ENCODE assay signal across 1 cellular context in the genomic region with DNA sequence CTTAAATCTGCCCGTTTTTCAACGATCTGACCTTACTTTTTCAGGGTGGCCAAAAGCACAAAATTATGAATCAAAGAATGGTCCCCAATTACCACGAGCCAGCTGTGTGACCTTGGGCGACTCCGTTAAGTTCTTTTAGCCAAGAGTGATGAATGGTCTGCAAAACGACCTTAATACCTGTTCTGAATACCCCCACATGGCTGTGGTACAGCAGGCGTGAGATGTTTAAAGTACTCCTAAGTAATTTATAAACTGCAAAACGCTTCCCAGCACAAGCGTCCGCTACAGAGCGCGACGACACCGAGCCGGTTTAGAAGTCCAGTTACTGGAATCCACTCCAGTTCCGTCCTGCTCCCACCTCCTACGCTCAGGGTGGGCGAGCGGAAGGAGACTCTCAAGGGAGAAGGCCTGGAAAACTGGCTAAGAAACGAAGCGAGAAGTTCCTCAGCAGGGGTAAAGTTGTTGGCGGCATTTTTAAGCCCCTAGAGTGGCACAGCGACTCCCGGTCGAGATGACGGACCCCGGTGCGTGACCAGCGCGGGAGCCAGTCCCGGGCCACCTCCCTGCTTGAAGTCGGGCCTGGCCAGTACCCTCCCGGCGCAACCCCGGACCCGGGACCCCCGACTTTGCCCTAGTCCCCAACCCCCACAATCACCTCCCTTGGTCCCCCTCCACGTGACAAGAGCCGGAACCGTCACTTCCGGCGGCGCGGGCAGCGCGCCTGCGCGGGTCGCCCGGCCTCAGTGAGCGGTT.
TF ChIP-seq lines count a peak whose summit lies in the region.

No MANE protein-coding gene starts in this region.

TF ChIP-seq in K562, 482 proteins besides CTCF, POLR2A, EP300 and RAD21 (continued from another document and continues in another):
- TF ChIP-seq, protein P1, sequence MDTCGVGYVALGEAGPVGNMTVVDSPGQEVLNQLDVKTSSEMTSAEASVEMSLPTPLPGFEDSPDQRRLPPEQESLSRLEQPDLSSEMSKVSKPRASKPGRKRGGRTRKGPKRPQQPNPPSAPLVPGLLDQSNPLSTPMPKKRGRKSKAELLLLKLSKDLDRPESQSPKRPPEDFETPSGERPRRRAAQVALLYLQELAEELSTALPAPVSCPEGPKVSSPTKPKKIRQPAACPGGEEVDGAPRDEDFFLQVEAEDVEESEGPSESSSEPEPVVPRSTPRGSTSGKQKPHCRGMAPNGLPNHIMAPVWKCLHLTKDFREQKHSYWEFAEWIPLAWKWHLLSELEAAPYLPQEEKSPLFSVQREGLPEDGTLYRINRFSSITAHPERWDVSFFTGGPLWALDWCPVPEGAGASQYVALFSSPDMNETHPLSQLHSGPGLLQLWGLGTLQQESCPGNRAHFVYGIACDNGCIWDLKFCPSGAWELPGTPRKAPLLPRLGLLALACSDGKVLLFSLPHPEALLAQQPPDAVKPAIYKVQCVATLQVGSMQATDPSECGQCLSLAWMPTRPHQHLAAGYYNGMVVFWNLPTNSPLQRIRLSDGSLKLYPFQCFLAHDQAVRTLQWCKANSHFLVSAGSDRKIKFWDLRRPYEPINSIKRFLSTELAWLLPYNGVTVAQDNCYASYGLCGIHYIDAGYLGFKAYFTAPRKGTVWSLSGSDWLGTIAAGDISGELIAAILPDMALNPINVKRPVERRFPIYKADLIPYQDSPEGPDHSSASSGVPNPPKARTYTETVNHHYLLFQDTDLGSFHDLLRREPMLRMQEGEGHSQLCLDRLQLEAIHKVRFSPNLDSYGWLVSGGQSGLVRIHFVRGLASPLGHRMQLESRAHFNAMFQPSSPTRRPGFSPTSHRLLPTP (IDR thresholded peaks at IDR 0.05; ENCODE audit: borderline replicate concordance, extremely low read depth, insufficient read length) = no peak
- TF ChIP-seq, protein P2, sequence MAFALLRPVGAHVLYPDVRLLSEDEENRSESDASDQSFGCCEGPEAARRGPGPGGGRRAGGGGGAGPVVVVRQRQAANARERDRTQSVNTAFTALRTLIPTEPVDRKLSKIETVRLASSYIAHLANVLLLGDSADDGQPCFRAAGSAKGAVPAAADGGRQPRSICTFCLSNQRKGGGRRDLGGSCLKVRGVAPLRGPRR (CRISPR knock-in tag; IDR thresholded peaks at IDR 0.05) = no peak
- TF ChIP-seq, protein P3, sequence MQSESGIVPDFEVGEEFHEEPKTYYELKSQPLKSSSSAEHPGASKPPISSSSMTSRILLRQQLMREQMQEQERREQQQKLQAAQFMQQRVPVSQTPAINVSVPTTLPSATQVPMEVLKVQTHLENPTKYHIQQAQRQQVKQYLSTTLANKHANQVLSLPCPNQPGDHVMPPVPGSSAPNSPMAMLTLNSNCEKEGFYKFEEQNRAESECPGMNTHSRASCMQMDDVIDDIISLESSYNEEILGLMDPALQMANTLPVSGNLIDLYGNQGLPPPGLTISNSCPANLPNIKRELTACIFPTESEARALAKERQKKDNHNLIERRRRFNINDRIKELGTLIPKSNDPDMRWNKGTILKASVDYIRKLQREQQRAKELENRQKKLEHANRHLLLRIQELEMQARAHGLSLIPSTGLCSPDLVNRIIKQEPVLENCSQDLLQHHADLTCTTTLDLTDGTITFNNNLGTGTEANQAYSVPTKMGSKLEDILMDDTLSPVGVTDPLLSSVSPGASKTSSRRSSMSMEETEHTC (IDR thresholded peaks at IDR 0.05) = 0 out of 2 replicates have a peak, but pooled peaks have one; percentile 48
- TF ChIP-seq, protein P4, sequence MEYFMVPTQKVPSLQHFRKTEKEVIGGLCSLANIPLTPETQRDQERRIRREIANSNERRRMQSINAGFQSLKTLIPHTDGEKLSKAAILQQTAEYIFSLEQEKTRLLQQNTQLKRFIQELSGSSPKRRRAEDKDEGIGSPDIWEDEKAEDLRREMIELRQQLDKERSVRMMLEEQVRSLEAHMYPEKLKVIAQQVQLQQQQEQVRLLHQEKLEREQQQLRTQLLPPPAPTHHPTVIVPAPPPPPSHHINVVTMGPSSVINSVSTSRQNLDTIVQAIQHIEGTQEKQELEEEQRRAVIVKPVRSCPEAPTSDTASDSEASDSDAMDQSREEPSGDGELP (CRISPR knock-in tag; IDR thresholded peaks at IDR 0.05; ENCODE audit: borderline replicate concordance) = peak; percentile 58; the same call in 1 of the 2 replicates
- peak; percentile 53 for TF ChIP-seq POLR2B (IDR thresholded peaks at IDR 0.05; ENCODE audit: low read depth, partially characterized antibody)
- 0 out of 2 replicates have a peak, but pooled peaks have one; percentile 43 for TF ChIP-seq CXXC5 (CRISPR knock-in tag; IDR thresholded peaks at IDR 0.05)
- TF ChIP-seq JUND (IDR thresholded peaks at IDR 0.05; ENCODE audit: borderline replicate concordance, low read depth, low read length) = peak; percentile 28; the same call in 1 of the 2 replicates
- TF ChIP-seq JUND (tag; IDR thresholded peaks at IDR 0.05; ENCODE audit: borderline replicate concordance, low read depth, low read length) = no peak
- 0 out of 2 replicates have a peak, but pooled peaks have one; percentile 65 for TF ChIP-seq POLR2AphosphoS5 (IDR thresholded peaks at IDR 0.05; ENCODE audit: control insufficient read depth, insufficient read depth, low read depth, low read length)
- TF ChIP-seq NR2C2 (CRISPR knock-in tag; IDR thresholded peaks at IDR 0.05) = no peak
- peak; percentile 49 for TF ChIP-seq NR2C2 (tag; IDR thresholded peaks at IDR 0.05)
- TF ChIP-seq, protein P5, sequence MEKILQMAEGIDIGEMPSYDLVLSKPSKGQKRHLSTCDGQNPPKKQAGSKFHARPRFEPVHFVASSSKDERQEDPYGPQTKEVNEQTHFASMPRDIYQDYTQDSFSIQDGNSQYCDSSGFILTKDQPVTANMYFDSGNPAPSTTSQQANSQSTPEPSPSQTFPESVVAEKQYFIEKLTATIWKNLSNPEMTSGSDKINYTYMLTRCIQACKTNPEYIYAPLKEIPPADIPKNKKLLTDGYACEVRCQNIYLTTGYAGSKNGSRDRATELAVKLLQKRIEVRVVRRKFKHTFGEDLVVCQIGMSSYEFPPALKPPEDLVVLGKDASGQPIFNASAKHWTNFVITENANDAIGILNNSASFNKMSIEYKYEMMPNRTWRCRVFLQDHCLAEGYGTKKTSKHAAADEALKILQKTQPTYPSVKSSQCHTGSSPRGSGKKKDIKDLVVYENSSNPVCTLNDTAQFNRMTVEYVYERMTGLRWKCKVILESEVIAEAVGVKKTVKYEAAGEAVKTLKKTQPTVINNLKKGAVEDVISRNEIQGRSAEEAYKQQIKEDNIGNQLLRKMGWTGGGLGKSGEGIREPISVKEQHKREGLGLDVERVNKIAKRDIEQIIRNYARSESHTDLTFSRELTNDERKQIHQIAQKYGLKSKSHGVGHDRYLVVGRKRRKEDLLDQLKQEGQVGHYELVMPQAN (IDR thresholded peaks at IDR 0.05; ENCODE audit: borderline replicate concordance) = peak; percentile 76; the same call in 1 of the 2 replicates
- 0 out of 4 replicates have a peak, but pooled peaks of 1 of the 2 experiments have one; percentile 22 for TF ChIP-seq FOXK2 (conservative IDR thresholded peaks at IDR 0.05 in 1 of 2, IDR thresholded peaks at IDR 0.05 in 1 of 2; ENCODE audit: low read depth in 2 of 2)
- TF ChIP-seq CBX5 (IDR thresholded peaks at IDR 0.05; ENCODE audit: borderline replicate concordance, low read depth) = no peak
- no peak for TF ChIP-seq NFIX (CRISPR knock-in tag; IDR thresholded peaks at IDR 0.05; ENCODE audit: low read depth)
- TF ChIP-seq SPI1 (IDR thresholded peaks at IDR 0.05; ENCODE audit: borderline replicate concordance, low read depth, low read length) = peak; percentile 34; the same call in 1 of the 2 replicates
- TF ChIP-seq, protein P6, sequence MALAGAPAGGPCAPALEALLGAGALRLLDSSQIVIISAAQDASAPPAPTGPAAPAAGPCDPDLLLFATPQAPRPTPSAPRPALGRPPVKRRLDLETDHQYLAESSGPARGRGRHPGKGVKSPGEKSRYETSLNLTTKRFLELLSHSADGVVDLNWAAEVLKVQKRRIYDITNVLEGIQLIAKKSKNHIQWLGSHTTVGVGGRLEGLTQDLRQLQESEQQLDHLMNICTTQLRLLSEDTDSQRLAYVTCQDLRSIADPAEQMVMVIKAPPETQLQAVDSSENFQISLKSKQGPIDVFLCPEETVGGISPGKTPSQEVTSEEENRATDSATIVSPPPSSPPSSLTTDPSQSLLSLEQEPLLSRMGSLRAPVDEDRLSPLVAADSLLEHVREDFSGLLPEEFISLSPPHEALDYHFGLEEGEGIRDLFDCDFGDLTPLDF (CRISPR knock-in tag; IDR thresholded peaks at IDR 0.05) = no peak
- TF ChIP-seq ZNF232 (CRISPR knock-in tag; IDR thresholded peaks at IDR 0.05) = no peak
- TF ChIP-seq NFYB (IDR thresholded peaks at IDR 0.05; ENCODE audit: extremely low read depth, insufficient read length) = no peak
- peak; percentile 46 for TF ChIP-seq TAF9B (IDR thresholded peaks at IDR 0.05; ENCODE audit: partially characterized antibody)
- TF ChIP-seq DPF2 (IDR thresholded peaks at IDR 0.05) = peak; percentile 36; the same call in 1 of the 2 replicates
- TF ChIP-seq, protein P7, sequence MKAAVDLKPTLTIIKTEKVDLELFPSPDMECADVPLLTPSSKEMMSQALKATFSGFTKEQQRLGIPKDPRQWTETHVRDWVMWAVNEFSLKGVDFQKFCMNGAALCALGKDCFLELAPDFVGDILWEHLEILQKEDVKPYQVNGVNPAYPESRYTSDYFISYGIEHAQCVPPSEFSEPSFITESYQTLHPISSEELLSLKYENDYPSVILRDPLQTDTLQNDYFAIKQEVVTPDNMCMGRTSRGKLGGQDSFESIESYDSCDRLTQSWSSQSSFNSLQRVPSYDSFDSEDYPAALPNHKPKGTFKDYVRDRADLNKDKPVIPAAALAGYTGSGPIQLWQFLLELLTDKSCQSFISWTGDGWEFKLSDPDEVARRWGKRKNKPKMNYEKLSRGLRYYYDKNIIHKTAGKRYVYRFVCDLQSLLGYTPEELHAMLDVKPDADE (conservative IDR thresholded peaks at IDR 0.05; ENCODE audit: control insufficient read depth, low read depth, low read length) = peak; percentile 60; the same call in 1 of the 2 replicates
- TF ChIP-seq, protein P8, sequence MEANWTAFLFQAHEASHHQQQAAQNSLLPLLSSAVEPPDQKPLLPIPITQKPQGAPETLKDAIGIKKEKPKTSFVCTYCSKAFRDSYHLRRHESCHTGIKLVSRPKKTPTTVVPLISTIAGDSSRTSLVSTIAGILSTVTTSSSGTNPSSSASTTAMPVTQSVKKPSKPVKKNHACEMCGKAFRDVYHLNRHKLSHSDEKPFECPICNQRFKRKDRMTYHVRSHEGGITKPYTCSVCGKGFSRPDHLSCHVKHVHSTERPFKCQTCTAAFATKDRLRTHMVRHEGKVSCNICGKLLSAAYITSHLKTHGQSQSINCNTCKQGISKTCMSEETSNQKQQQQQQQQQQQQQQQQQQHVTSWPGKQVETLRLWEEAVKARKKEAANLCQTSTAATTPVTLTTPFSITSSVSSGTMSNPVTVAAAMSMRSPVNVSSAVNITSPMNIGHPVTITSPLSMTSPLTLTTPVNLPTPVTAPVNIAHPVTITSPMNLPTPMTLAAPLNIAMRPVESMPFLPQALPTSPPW (CRISPR knock-in tag; IDR thresholded peaks at IDR 0.05) = no peak
- TF ChIP-seq, protein P9, sequence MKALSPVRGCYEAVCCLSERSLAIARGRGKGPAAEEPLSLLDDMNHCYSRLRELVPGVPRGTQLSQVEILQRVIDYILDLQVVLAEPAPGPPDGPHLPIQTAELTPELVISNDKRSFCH (CRISPR knock-in tag; IDR thresholded peaks at IDR 0.05) = no peak
- TF ChIP-seq, protein P9 (tag; IDR thresholded peaks at IDR 0.05) = peak; percentile 57; the same call in 1 of the 2 replicates
- peak; percentile 53; the same call in 1 of the 2 replicates for TF ChIP-seq ZNF589 (CRISPR knock-in tag; IDR thresholded peaks at IDR 0.05; ENCODE audit: low read depth)
- TF ChIP-seq SIN3A (IDR thresholded peaks at IDR 0.05; ENCODE audit: borderline replicate concordance in 2 of 2, control insufficient read depth in 1 of 2, low read depth in 2 of 2, low read length in 2 of 2) = peak in 1 of 2 experiments; percentile 3; a peak in 1 of 4 replicates
- TF ChIP-seq ELF1 (tag; IDR thresholded peaks at IDR 0.05) = peak; percentile 78
- TF ChIP-seq PHB (CRISPR knock-in tag; IDR thresholded peaks at IDR 0.05) = 0 out of 2 replicates have a peak, but pooled peaks have one; percentile 38
- peak; percentile 50; the same call in 1 of the 2 replicates for TF ChIP-seq ARID1B (IDR thresholded peaks at IDR 0.05)
- no peak for TF ChIP-seq HMG20B (CRISPR knock-in tag; IDR thresholded peaks at IDR 0.05)
- TF ChIP-seq CHD2 (IDR thresholded peaks at IDR 0.05; ENCODE audit: low read depth, low read length) = peak; percentile 33; the same call in 1 of the 2 replicates
- peak; percentile 70; the same call in 1 of the 2 replicates for TF ChIP-seq TGIF2 (CRISPR knock-in tag; IDR thresholded peaks at IDR 0.05)
- TF ChIP-seq, protein P10, sequence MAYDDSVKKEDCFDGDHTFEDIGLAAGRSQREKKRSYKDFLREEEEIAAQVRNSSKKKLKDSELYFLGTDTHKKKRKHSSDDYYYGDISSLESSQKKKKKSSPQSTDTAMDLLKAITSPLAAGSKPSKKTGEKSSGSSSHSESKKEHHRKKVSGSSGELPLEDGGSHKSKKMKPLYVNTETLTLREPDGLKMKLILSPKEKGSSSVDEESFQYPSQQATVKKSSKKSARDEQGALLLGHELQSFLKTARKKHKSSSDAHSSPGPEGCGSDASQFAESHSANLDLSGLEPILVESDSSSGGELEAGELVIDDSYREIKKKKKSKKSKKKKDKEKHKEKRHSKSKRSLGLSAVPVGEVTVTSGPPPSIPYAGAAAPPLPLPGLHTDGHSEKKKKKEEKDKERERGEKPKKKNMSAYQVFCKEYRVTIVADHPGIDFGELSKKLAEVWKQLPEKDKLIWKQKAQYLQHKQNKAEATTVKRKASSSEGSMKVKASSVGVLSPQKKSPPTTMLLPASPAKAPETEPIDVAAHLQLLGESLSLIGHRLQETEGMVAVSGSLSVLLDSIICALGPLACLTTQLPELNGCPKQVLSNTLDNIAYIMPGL (CRISPR knock-in tag; IDR thresholded peaks at IDR 0.05) = 0 out of 2 replicates have a peak, but pooled peaks have one; percentile 49
- TF ChIP-seq RBM22 (IDR thresholded peaks at IDR 0.05; ENCODE audit: low read depth, low read length, poor library complexity, severe bottlenecking) = peak; percentile 67
- no peak for TF ChIP-seq CEBPG (CRISPR knock-in tag; IDR thresholded peaks at IDR 0.05)
- no peak for TF ChIP-seq CEBPG (tag; conservative IDR thresholded peaks at IDR 0.05 in 1 of 2, IDR thresholded peaks at IDR 0.05 in 1 of 2)
- TF ChIP-seq, protein P11, sequence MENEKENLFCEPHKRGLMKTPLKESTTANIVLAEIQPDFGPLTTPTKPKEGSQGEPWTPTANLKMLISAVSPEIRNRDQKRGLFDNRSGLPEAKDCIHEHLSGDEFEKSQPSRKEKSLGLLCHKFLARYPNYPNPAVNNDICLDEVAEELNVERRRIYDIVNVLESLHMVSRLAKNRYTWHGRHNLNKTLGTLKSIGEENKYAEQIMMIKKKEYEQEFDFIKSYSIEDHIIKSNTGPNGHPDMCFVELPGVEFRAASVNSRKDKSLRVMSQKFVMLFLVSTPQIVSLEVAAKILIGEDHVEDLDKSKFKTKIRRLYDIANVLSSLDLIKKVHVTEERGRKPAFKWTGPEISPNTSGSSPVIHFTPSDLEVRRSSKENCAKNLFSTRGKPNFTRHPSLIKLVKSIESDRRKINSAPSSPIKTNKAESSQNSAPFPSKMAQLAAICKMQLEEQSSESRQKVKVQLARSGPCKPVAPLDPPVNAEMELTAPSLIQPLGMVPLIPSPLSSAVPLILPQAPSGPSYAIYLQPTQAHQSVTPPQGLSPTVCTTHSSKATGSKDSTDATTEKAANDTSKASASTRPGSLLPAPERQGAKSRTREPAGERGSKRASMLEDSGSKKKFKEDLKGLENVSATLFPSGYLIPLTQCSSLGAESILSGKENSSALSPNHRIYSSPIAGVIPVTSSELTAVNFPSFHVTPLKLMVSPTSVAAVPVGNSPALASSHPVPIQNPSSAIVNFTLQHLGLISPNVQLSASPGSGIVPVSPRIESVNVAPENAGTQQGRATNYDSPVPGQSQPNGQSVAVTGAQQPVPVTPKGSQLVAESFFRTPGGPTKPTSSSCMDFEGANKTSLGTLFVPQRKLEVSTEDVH (IDR thresholded peaks at IDR 0.05; ENCODE audit: low read depth, partially characterized antibody) = no peak
